In genomic region chr19:14497347-14497921, GRCh38 we compare ENCODE assay signal across 9 cellular contexts. TPM values are rescaled to one million over a fixed set of nuclear protein-coding genes. Genes with fewer than 3 reads are reported as not detected.
DNase-seq lines count a peak whose midpoint lies in the region; ATAC-seq lines count a peak whose summit lies in the region.
"Had no signal": no experiment of that assay in that cellular context is flagged by ENCODE, and none has a peak within 500 bp of the region (broad histone marks: within the 10 kb centered on the region; RNA-seq: fewer than 3 reads in every experiment).

No MANE protein-coding gene starts in this region.

- H3K36me3 Mint-ChIP-seq in CD4-positive, CD25-positive, alpha-beta regulatory T cell: peaks cover 4% of the 10 kb centered on the region

- H3K79me1 ChIP-seq in neuronal stem cell (ENCODE audit: low read depth, low read length): peaks cover 9% of the 10 kb centered on the region

- H2AFZ ChIP-seq in neuronal stem cell (ENCODE audit: low read length): peak overlapping the region; percentile 90

- no peak overlapping the region for H2BK5ac ChIP-seq in neuronal stem cell (ENCODE audit: low read length)

- no peak overlapping the region for H4K91ac ChIP-seq in neuronal stem cell (ENCODE audit: low read depth, low read length, poor library complexity)

- no peak for ATAC-seq in CD4-positive, CD25-positive, alpha-beta regulatory T cell (ENCODE audit: low read depth in 2 of 2)
- peak; percentile 0 for ATAC-seq in esophagus mucosa

- no peaks in the 10 kb centered on the region for H3K9me3 ChIP-seq in CD4-positive, CD25-positive, alpha-beta regulatory T cell (ENCODE audit: control insufficient read depth in 2 of 2, low read length in 2 of 2)
- no peaks in the 10 kb centered on the region for H3K9me3 ChIP-seq in neuronal stem cell (replicated peaks in 1 of 2; ENCODE audit: control insufficient read depth in 2 of 2, insufficient read depth in 1 of 2, low read depth in 1 of 2, low read length in 2 of 2)

- H4K8ac ChIP-seq in neuronal stem cell (ENCODE audit: low read depth, low read length): peak overlapping the region; percentile 75

- H3K9ac ChIP-seq in neuronal stem cell (ENCODE audit: low read depth, low read length, poor library complexity): peak overlapping the region; percentile 45

- no peak overlapping the region for H3K4me3 ChIP-seq in CD4-positive, CD25-positive, alpha-beta regulatory T cell (ENCODE audit: low read depth, low read length)
- peak overlapping the region in 1 of 2 donors; percentile 27 for H3K4me3 ChIP-seq in neuronal stem cell (ENCODE audit: low read length in 2 of 2)

- peak overlapping the region in 2 of 3 donors; percentile 73 to 83 for H3K27ac Mint-ChIP-seq in CD4-positive, CD25-positive, alpha-beta regulatory T cell

- WGBS in neuronal stem cell (ENCODE audit: extremely low coverage in 2 of 2, insufficient read length in 2 of 2, insufficient replicate concordance in 1 of 2), 2 donors: no CpG with 5 or more reads among the region's 4 CpGs

- H3K18ac ChIP-seq in neuronal stem cell (ENCODE audit: low read length): peak overlapping the region; percentile 82

- H3K9me3 Mint-ChIP-seq in CD4-positive, CD25-positive, alpha-beta regulatory T cell: no peaks in the 10 kb centered on the region

- H3K27me3 Mint-ChIP-seq in CD4-positive, CD25-positive, alpha-beta regulatory T cell: no peaks in the 10 kb centered on the region

- H3K14ac ChIP-seq in neuronal stem cell (ENCODE audit: low read length): no peak overlapping the region

- no peak overlapping the region for H2BK120ac ChIP-seq in neuronal stem cell (ENCODE audit: low read depth, low read length)

- H3K36me3 ChIP-seq in CD4-positive, CD25-positive, alpha-beta regulatory T cell (ENCODE audit: control insufficient read depth, insufficient read depth, low read length): no peaks in the 10 kb centered on the region
- H3K36me3 ChIP-seq in neuronal stem cell (replicated peaks in 1 of 2; ENCODE audit: control insufficient read depth in 2 of 2, insufficient read depth in 2 of 2, low read length in 2 of 2): peaks cover 4 to 7% of the 10 kb centered on the region in 2 donors

- H3K23ac ChIP-seq in neuronal stem cell (ENCODE audit: low read depth, low read length, poor library complexity): no peak overlapping the region

- no peaks in the 10 kb centered on the region for H3K27me3 ChIP-seq in CD4-positive, CD25-positive, alpha-beta regulatory T cell (ENCODE audit: control insufficient read depth, insufficient read depth, low read length)
- peaks cover 0 to 3% (median 0%) of the 10 kb centered on the region in 3 experiments for H3K27me3 ChIP-seq in neuronal stem cell (ENCODE audit: control insufficient read depth in 3 of 3, insufficient read depth in 3 of 3, low read depth in 1 of 3, low read length in 3 of 3)

- H3K4me2 ChIP-seq in neuronal stem cell (ENCODE audit: insufficient read depth, low read length, poor library complexity, severe bottlenecking): no peak overlapping the region

- H2BK15ac ChIP-seq in neuronal stem cell (ENCODE audit: low read length): peak overlapping the region; percentile 95

- no peak for DNase-seq in CD4-positive, CD25-positive, alpha-beta regulatory T cell
- DNase-seq in MV-4-11 (lab: John Stamatoyannopoulos, UW) (peak; percentile 43), neuronal stem cell (ENCODE audit: low spot score) (no peak), NCI-H2029 (lab: John Stamatoyannopoulos, UW) (no peak), NCI-H82 (lab: John Stamatoyannopoulos, UW) (no peak), EL (no peak)
- DNase-seq in activated CD4-positive, alpha-beta T cell treated with anti-CD3 and anti-CD28 coated beads for 1 hour: no peak
- DNase-seq: T1000 had no signal

- H3K27ac ChIP-seq in CD4-positive, CD25-positive, alpha-beta regulatory T cell (ENCODE audit: insufficient read depth, low read length, poor library complexity, severe bottlenecking): no peak overlapping the region
- no peak overlapping the region for H3K27ac ChIP-seq in neuronal stem cell (replicated peaks; ENCODE audit: low read length)

- peak overlapping the region; percentile 99 for H2BK12ac ChIP-seq in neuronal stem cell (ENCODE audit: low read length)

- peaks cover 4 to 37% (median 14%) of the 10 kb centered on the region in 4 donors for H3K4me1 Mint-ChIP-seq in CD4-positive, CD25-positive, alpha-beta regulatory T cell

- H3K4me1 ChIP-seq in CD4-positive, CD25-positive, alpha-beta regulatory T cell (ENCODE audit: control insufficient read depth, insufficient read depth, low read length, poor library complexity, severe bottlenecking): peaks cover 23% of the 10 kb centered on the region
- H3K4me1 ChIP-seq in neuronal stem cell (ENCODE audit: control insufficient read depth in 2 of 2, insufficient read depth in 1 of 2, low read depth in 1 of 2, low read length in 2 of 2): peaks cover 16 to 19% of the 10 kb centered on the region in 2 donors

- peak overlapping the region; percentile 14 for H2AK5ac ChIP-seq in neuronal stem cell (ENCODE audit: low read depth, low read length)

- peak overlapping the region; percentile 78 for H3K4ac ChIP-seq in neuronal stem cell (ENCODE audit: low read length)

- H3K4me3 Mint-ChIP-seq in CD4-positive, CD25-positive, alpha-beta regulatory T cell: peak overlapping the region; percentile 80 to 90 (median 84)

RNA-seq across cellular contexts. Expression of gene GIPC1, which starts 1.5 kb away (rescaled TPM):
- 37.5 TPM for total RNA-seq in CD4-positive, CD25-positive, alpha-beta regulatory T cell
- polyA plus RNA-seq in CD4-positive, CD25-positive, alpha-beta regulatory T cell: 10 to 100 TPM; 44.0 to 62.0 (median 55.7) TPM
- 254 TPM for total RNA-seq in esophagus mucosa
- polyA plus RNA-seq in neuronal stem cell (2013, experiment 1 of 2): 47.5 TPM
- polyA plus RNA-seq in neuronal stem cell (2013, experiment 2 of 2): 45.1 TPM

RNA-seq across cellular contexts. Expression of gene DNAJB1, which starts 20.8 kb away (rescaled TPM):
- total RNA-seq in CD4-positive, CD25-positive, alpha-beta regulatory T cell: 754 TPM
- 100 to 1,000 TPM; 302 to 349 (median 332) TPM for polyA plus RNA-seq in CD4-positive, CD25-positive, alpha-beta regulatory T cell
- 337 TPM for total RNA-seq in esophagus mucosa
- 49.6 TPM for polyA plus RNA-seq in neuronal stem cell (2013, experiment 1 of 2)
- polyA plus RNA-seq in neuronal stem cell (2013, experiment 2 of 2): 49.2 TPM

RNA-seq across cellular contexts. Expression of gene PTGER1, which starts 22.3 kb away (rescaled TPM):
- not detected for total RNA-seq in CD4-positive, CD25-positive, alpha-beta regulatory T cell
- polyA plus RNA-seq in CD4-positive, CD25-positive, alpha-beta regulatory T cell: not detected
- total RNA-seq in esophagus mucosa: 0.44 TPM
- 0.26 TPM for polyA plus RNA-seq in neuronal stem cell (2013, experiment 1 of 2)
- polyA plus RNA-seq in neuronal stem cell (2013, experiment 2 of 2): 0.29 TPM

RNA-seq across cellular contexts. Expression of gene TECR, which starts 32.0 kb away (rescaled TPM):
- total RNA-seq in CD4-positive, CD25-positive, alpha-beta regulatory T cell: 159 TPM
- 100 to 1,000 TPM; 304 to 351 (median 335) TPM for polyA plus RNA-seq in CD4-positive, CD25-positive, alpha-beta regulatory T cell
- 341 TPM for total RNA-seq in esophagus mucosa
- polyA plus RNA-seq in neuronal stem cell (2013, experiment 1 of 2): 225 TPM
- polyA plus RNA-seq in neuronal stem cell (2013, experiment 2 of 2): 213 TPM
